ENCODE assay signal across 1 cellular context in genomic region chr3:72482589-72483249, GRCh38.
TF ChIP-seq lines count a peak whose summit lies in the region.

No MANE protein-coding gene starts in this region.

TF ChIP-seq in H1, 55 proteins besides CTCF, POLR2A, EP300 and RAD21 (continued from another document):
- TF ChIP-seq YY1 (IDR thresholded peaks at IDR 0.05; ENCODE audit: low read depth, low read length) (no peak), KDM4A (IDR thresholded peaks at IDR 0.05; ENCODE audit: low read depth, low read length, severe bottlenecking) (no peak)
- TF ChIP-seq, protein P1, sequence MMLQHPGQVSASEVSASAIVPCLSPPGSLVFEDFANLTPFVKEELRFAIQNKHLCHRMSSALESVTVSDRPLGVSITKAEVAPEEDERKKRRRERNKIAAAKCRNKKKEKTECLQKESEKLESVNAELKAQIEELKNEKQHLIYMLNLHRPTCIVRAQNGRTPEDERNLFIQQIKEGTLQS (IDR thresholded peaks at IDR 0.05; ENCODE audit: insufficient read depth, low read depth, low read length): no peak
